25 cellular contexts compared by ENCODE assay signal in the genomic region with DNA sequence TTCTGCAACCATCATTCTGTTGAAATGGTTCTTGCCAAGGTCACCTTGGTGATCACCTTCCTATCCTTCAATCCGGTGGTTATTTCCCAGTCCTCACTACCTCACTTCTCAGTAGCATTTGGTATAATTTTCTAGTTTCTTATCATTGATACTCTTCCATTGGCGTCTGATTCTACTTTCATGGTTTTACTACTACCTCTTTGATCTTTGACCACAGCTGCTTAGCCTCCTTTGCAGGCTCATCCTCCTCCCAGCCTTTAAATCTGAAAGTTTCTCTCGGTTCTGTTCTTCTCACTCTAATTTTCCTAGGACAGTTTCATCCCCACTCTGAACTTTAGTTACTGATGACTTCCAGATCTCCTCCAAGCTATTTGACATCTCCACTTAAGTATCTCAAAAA.
"Had no signal": no experiment of that assay in that cellular context is flagged by ENCODE, and none has a peak within 500 bp of the region (broad histone marks: within the 10 kb centered on the region; RNA-seq: fewer than 3 reads in every experiment).

No MANE protein-coding gene starts in this region.

- H3K4me3 ChIP-seq: body of pancreas had no signal

- H3K27me3 Mint-ChIP-seq: activated CD4-positive, alpha-beta memory T cell treated with anti-CD3 and anti-CD28 coated beads, Interleukin-2, amount 10 ng/mL, durations not matched to agents 7 days and 5 days; activated CD4-positive, alpha-beta T cell treated with anti-CD3 and anti-CD28 coated beads, Interleukin-2, amount 10 ng/mL, durations not matched to agents 7 days and 5 days; activated naive CD8-positive, alpha-beta T cell; activated T-cell treated with anti-CD3 and anti-CD28 coated beads, Interleukin-2, amount 50 U/mL, for 24 hours had no signal

- H3K27ac ChIP-seq: body of pancreas had no signal

- H3K27ac Mint-ChIP-seq: activated CD4-positive, alpha-beta memory T cell treated with anti-CD3 and anti-CD28 coated beads, Interleukin-2, amount 10 ng/mL, durations not matched to agents 7 days and 5 days; activated CD4-positive, alpha-beta T cell treated with anti-CD3 and anti-CD28 coated beads, Interleukin-2, amount 10 ng/mL, durations not matched to agents 7 days and 5 days; activated naive CD8-positive, alpha-beta T cell; activated T-cell treated with anti-CD3 and anti-CD28 coated beads, Interleukin-2, amount 50 U/mL, for 24 hours; activated T-cell treated with anti-CD3 and anti-CD28 coated beads, Interleukin-2, amount 50 U/mL, for 72 hours; endodermal cell had no signal

- ATAC-seq: activated T-cell treated with anti-CD3 and anti-CD28 coated beads, Interleukin-2, amount 50 U/mL, for 72 hours; body of pancreas; esophagus mucosa had no signal

- DNase-seq: activated CD4-positive, alpha-beta memory T cell treated with anti-CD3 and anti-CD28 coated beads, Interleukin-2, amount 10 ng/mL, durations not matched to agents 7 days and 5 days; activated CD4-positive, alpha-beta T cell treated with anti-CD3 and anti-CD28 coated beads for 1 hour; activated CD4-positive, alpha-beta T cell treated with anti-CD3 and anti-CD28 coated beads for 4 hours; activated CD4-positive, alpha-beta T cell treated with anti-CD3 and anti-CD28 coated beads, Interleukin-2, amount 10 ng/mL, durations not matched to agents 7 days and 5 days; activated CD4-positive, alpha-beta T cell treated with anti-CD3 and anti-CD28 coated beads, Interleukin-2, amount 50 U/mL, for 4 hours; activated CD4-positive, CD25-positive, alpha-beta regulatory T cell; activated CD8-positive, alpha-beta memory T cell treated with anti-CD3 and anti-CD28 coated beads, Interleukin-2, amount 50 U/mL, for 48 hours; activated effector memory CD4-positive, alpha-beta T cell treated with Interleukin-2 at 50 U/mL for 16 hours; activated gamma-delta T cell treated with Interleukin-2 at 50 U/mL for 16 hours; activated naive CD4-positive, alpha-beta T cell treated with anti-CD3 and anti-CD28 coated beads, Interleukin-2, amount 50 U/mL, for 16 hours; activated naive CD4-positive, alpha-beta T cell treated with Interleukin-2 at 50 U/mL for 16 hours; activated T-cell treated with anti-CD3 and anti-CD28 coated beads for 4 hours; activated T-cell treated with anti-CD3 and anti-CD28 coated beads, Interleukin-2, amount 50 U/mL, for 24 hours; activated T-cell treated with anti-CD3 and anti-CD28 coated beads, Interleukin-2, amount 50 U/mL, for 72 hours; amygdala; aorta; body of pancreas; caudate nucleus; effector CD8-positive, alpha-beta T cell; endodermal cell; foreskin fibroblast; head of caudate nucleus; T-helper 2 cell had no signal

- H3K9me3 Mint-ChIP-seq: activated CD4-positive, alpha-beta memory T cell treated with anti-CD3 and anti-CD28 coated beads, Interleukin-2, amount 10 ng/mL, durations not matched to agents 7 days and 5 days; activated CD4-positive, alpha-beta T cell treated with anti-CD3 and anti-CD28 coated beads, Interleukin-2, amount 10 ng/mL, durations not matched to agents 7 days and 5 days; activated T-cell treated with anti-CD3 and anti-CD28 coated beads, Interleukin-2, amount 50 U/mL, for 24 hours; activated T-cell treated with anti-CD3 and anti-CD28 coated beads, Interleukin-2, amount 50 U/mL, for 72 hours; endodermal cell had no signal

- H3K4me3 Mint-ChIP-seq: activated CD4-positive, alpha-beta memory T cell treated with anti-CD3 and anti-CD28 coated beads, Interleukin-2, amount 10 ng/mL, durations not matched to agents 7 days and 5 days; activated CD4-positive, alpha-beta T cell treated with anti-CD3 and anti-CD28 coated beads, Interleukin-2, amount 10 ng/mL, durations not matched to agents 7 days and 5 days; activated naive CD8-positive, alpha-beta T cell; activated T-cell treated with anti-CD3 and anti-CD28 coated beads, Interleukin-2, amount 50 U/mL, for 24 hours; activated T-cell treated with anti-CD3 and anti-CD28 coated beads, Interleukin-2, amount 50 U/mL, for 72 hours; endodermal cell had no signal

- H3K9me3 ChIP-seq: body of pancreas had no signal

- H3K27me3 ChIP-seq: body of pancreas had no signal
